Comparison of ENCODE assay signal across 9 cellular contexts in the genomic region with DNA sequence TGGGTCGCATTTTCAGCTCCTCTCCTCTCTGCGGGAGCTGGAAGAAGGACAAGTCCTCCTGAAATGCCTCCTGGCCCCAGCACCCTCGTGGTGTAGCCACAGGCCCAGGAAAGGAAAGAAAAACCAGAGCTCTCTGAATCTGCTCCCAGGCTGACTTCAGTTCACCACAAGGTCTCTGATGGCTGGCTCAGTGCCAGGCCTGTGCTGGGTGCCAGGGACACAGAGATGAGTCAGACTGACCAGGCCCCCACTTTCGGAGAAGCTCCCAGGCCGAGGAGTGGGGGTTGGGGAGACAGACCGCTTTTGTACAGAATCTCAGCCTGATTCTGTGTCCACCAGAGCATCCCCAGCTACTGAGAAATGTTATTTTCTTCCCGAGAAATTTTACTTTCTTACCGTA. TPM values are rescaled to one million over a fixed set of nuclear protein-coding genes. Genes with fewer than 3 reads are reported as not detected.
DNase-seq lines count a peak whose midpoint lies in the region; ATAC-seq lines count a peak whose summit lies in the region.
"Had no signal": no experiment of that assay in that cellular context is flagged by ENCODE, and none has a peak within 500 bp of the region (broad histone marks: within the 10 kb centered on the region; RNA-seq: fewer than 3 reads in every experiment).

No MANE protein-coding gene starts in this region.

- H3K27ac Mint-ChIP-seq in stimulated activated memory B cell treated with anti-CD40 and anti-IgM and Interleukin-4, amounts not matched to agents 10 μg/mL and 1 μg/mL and 100 μg/mL, for 72 hours, result no peak overlapping the region

- H3K4me1 Mint-ChIP-seq in stimulated activated memory B cell treated with anti-CD40 and anti-IgM and Interleukin-4, amounts not matched to agents 10 μg/mL and 1 μg/mL and 100 μg/mL, for 72 hours, result peaks cover 72% of the 10 kb centered on the region

- H3K9me3 ChIP-seq in duodenal mucosa (ENCODE audit: control insufficient read depth in 1 of 2, low read length in 2 of 2), result peaks cover 10 to 15% of the 10 kb centered on the region in 2 donors

- H3K27ac ChIP-seq in duodenal mucosa (ENCODE audit: low read depth, low read length), result peak overlapping the region; percentile 13

- H3K9me3 Mint-ChIP-seq in stimulated activated memory B cell treated with anti-CD40 and anti-IgM and Interleukin-4, amounts not matched to agents 10 μg/mL and 1 μg/mL and 100 μg/mL, for 72 hours, result peaks cover 6% of the 10 kb centered on the region

- H3K4me3 Mint-ChIP-seq in stimulated activated memory B cell treated with anti-CD40 and anti-IgM and Interleukin-4, amounts not matched to agents 10 μg/mL and 1 μg/mL and 100 μg/mL, for 72 hours, result no peak overlapping the region
- H3K4me3 Mint-ChIP-seq: brain had no signal

- H3K36me3 Mint-ChIP-seq in stimulated activated memory B cell treated with anti-CD40 and anti-IgM and Interleukin-4, amounts not matched to agents 10 μg/mL and 1 μg/mL and 100 μg/mL, for 72 hours, result peaks cover 22% of the 10 kb centered on the region

- no peak overlapping the region for H3K9ac ChIP-seq in duodenal mucosa (ENCODE audit: low read depth in 1 of 2, low read length in 2 of 2)

- H3K4me1 ChIP-seq in duodenal mucosa (ENCODE audit: control insufficient read depth in 1 of 2, insufficient read depth in 2 of 2, low read length in 2 of 2), result peaks cover 39 to 56% of the 10 kb centered on the region in 2 donors

- no peaks in the 10 kb centered on the region for H3K27me3 ChIP-seq in duodenal mucosa (ENCODE audit: control insufficient read depth in 1 of 2, insufficient read depth in 2 of 2, low read length in 2 of 2)

- H3K27me3 Mint-ChIP-seq in stimulated activated memory B cell treated with anti-CD40 and anti-IgM and Interleukin-4, amounts not matched to agents 10 μg/mL and 1 μg/mL and 100 μg/mL, for 72 hours, result no peaks in the 10 kb centered on the region
- H3K27me3 Mint-ChIP-seq: brain had no signal

- DNase-seq in Jurkat, Clone E6-1 (ENCODE audit: low read depth, low spot score), result peak; percentile 53
- peak; percentile 57 to 64 for DNase-seq in activated CD8-positive, alpha-beta memory T cell treated with anti-CD3 and anti-CD28 coated beads for 1 hour (ENCODE audit: extremely low read depth in 1 of 2, low read depth in 1 of 2)
- DNase-seq in mucosa of gallbladder (ENCODE audit: low spot score) (peak; percentile 94), NCI-H524 (lab: John Stamatoyannopoulos, UW) (no peak)

- ATAC-seq in GM18870 (IDR thresholded peaks at IDR 0.05; ENCODE audit: unreplicated experiment) (peak; percentile 54), GM21423 (IDR thresholded peaks at IDR 0.05; ENCODE audit: unreplicated experiment) (no peak)
- ATAC-seq in stimulated activated memory B cell treated with anti-CD40 and anti-IgM and Interleukin-4, amounts not matched to agents 10 μg/mL and 1 μg/mL and 100 μg/mL, for 72 hours, result peak; percentile 49

- H3K4me3 ChIP-seq in Jurkat, Clone E6-1 (ENCODE audit: low read length), result no peak overlapping the region
- H3K4me3 ChIP-seq in duodenal mucosa (ENCODE audit: low read depth in 1 of 2, low read length in 2 of 2), result peak overlapping the region in 1 of 2 donors; percentile 8

- H3K36me3 ChIP-seq in duodenal mucosa (ENCODE audit: control insufficient read depth in 1 of 2, insufficient read depth in 2 of 2, low read length in 2 of 2), result peaks cover 0 to 8% of the 10 kb centered on the region in 2 donors

RNA-seq across cellular contexts. Expression of a gene that starts 12.1 kb away (rescaled TPM):
- polyA plus RNA-seq in Jurkat, Clone E6-1 (2012; ENCODE audit: insufficient read depth, insufficient read length), result 61.0 TPM
- total RNA-seq in mucosa of gallbladder, result 17.0 TPM

RNA-seq across cellular contexts. Expression of a gene that starts 20.5 kb away (rescaled TPM):
- polyA plus RNA-seq in Jurkat, Clone E6-1 (2012; ENCODE audit: insufficient read depth, insufficient read length), result not detected
- total RNA-seq in mucosa of gallbladder, result 0.12 TPM

RNA-seq across cellular contexts. Expression of a gene that starts 42.1 kb away (rescaled TPM):
- polyA plus RNA-seq in Jurkat, Clone E6-1 (2012; ENCODE audit: insufficient read depth, insufficient read length), result 209 TPM
- 185 TPM for total RNA-seq in mucosa of gallbladder

Comparison
In these comparisons a context has a peak if more than half of its experiments do, and no peak if none do; other contexts are left out.
1. DNase-seq: peak in Jurkat, Clone E6-1 (single experiment), activated CD8-positive, alpha-beta memory T cell treated with anti-CD3 and anti-CD28 coated beads for 1 hour (2 of 2) and mucosa of gallbladder (single experiment); none in NCI-H524 (0 of 2).